25 cellular contexts compared by ENCODE assay signal in genomic region chr1:54742262-54742661, GRCh38. TPM values are rescaled to one million over a fixed set of nuclear protein-coding genes. Genes with fewer than 3 reads are reported as not detected.
DNase-seq lines count a peak whose midpoint lies in the region; ATAC-seq and TF ChIP-seq lines count a peak whose summit lies in the region.
"Had no signal": no experiment of that assay in that cellular context is flagged by ENCODE, and none has a peak within 500 bp of the region (broad histone marks: within the 10 kb centered on the region; RNA-seq: fewer than 3 reads in every experiment).

No MANE protein-coding gene starts in this region.

- intact Hi-C loops in IMR-90 (cut with micrococcal nuclease) = no loop called here
- intact Hi-C loops in PC-3 (cut with micrococcal nuclease) = no loop called here

- H3K23ac ChIP-seq in IMR-90 (ENCODE audit: low read depth, low read length) = no peak overlapping the region

- ATAC-seq in IMR-90 (ENCODE audit: low read depth) = peak; percentile 29; the same call in 1 of the 2 replicates
- ATAC-seq in PC-3 = no peak
- ATAC-seq in HG03280 (IDR thresholded peaks at IDR 0.05; ENCODE audit: unreplicated experiment) = no peak
- ATAC-seq: naive thymus-derived CD8-positive, alpha-beta T cell; psoas muscle; stimulated activated memory B cell treated with anti-CD40 and anti-IgM and Interleukin-4, amounts not matched to agents 10 μg/mL and 1 μg/mL and 100 μg/mL, for 72 hours had no signal

- H3K4me1 ChIP-seq in IMR-90 (ENCODE audit: control insufficient read depth, insufficient read depth, low read length) = no peaks in the 10 kb centered on the region; the same call in 1 of the 2 replicates
- H3K4me1 ChIP-seq in osteoblast (ENCODE audit: insufficient read depth, low read length) = no peaks in the 10 kb centered on the region
- H3K4me1 ChIP-seq in PC-3 (ENCODE audit: insufficient read depth, low read length) = no peaks in the 10 kb centered on the region
- H3K4me1 ChIP-seq: breast epithelium, psoas muscle had no signal

- no peak overlapping the region for H2BK5ac ChIP-seq in IMR-90 (ENCODE audit: low read depth, low read length, poor library complexity, severe bottlenecking)

- no TSS peak for BruUV-seq in IMR-90 (replicated peaks; lab: Mats Ljungman, UMichigan)
- no TSS peak for BruUV-seq in PC-3 (replicated peaks; lab: Mats Ljungman, UMichigan)

- no peak for TF ChIP-seq POLR2A in IMR-90 (IDR thresholded peaks at IDR 0.05; ENCODE audit: low read depth, low read length)

- H3K9me1 ChIP-seq in IMR-90 (ENCODE audit: insufficient read depth, low read length) = no peaks in the 10 kb centered on the region

- TF ChIP-seq CTCF in IMR-90 (conservative IDR thresholded peaks at IDR 0.05; ENCODE audit: low read depth, low read length) = no peak
- no peak for TF ChIP-seq CTCF in fibroblast of mammary gland (conservative IDR thresholded peaks at IDR 0.05; ENCODE audit: control insufficient read depth, insufficient read depth, low read depth, low read length)
- TF ChIP-seq CTCF in osteoblast (IDR thresholded peaks at IDR 0.05; ENCODE audit: extremely low read depth, low read depth, low read length) = no peak
- TF ChIP-seq CTCF in PC-3 (conservative IDR thresholded peaks at IDR 0.05; ENCODE audit: low read depth, low read length) = no peak

- H3K18ac ChIP-seq in IMR-90 (ENCODE audit: low read depth, low read length) = no peak overlapping the region

- in situ Hi-C loops in IMR-90 (cut with MboI; ENCODE audit: low sequenced_read_pairs) = no loop called here

- no peak overlapping the region for H2BK120ac ChIP-seq in IMR-90 (ENCODE audit: low read depth, low read length)

- H4K8ac ChIP-seq in IMR-90 (ENCODE audit: low read depth in 2 of 2, low read length in 2 of 2) = no peak overlapping the region

- H4K91ac ChIP-seq in IMR-90 (ENCODE audit: insufficient read depth, low read depth, low read length) = no peak overlapping the region

- no peaks in the 10 kb centered on the region for H3K79me2 ChIP-seq in osteoblast (ENCODE audit: insufficient read depth, low read length)
- H3K79me2 ChIP-seq in PC-3 (ENCODE audit: low read length) = no peaks in the 10 kb centered on the region

- no peaks in the 10 kb centered on the region for H3K9me2 ChIP-seq in PC-3 (replicated peaks; ENCODE audit: low read length)

- CTCF ChIA-PET in IMR-90 (lab: Yijun Ruan, JAX) = no interaction called here
- CTCF ChIA-PET in PC-3 (lab: Charles Lee) = no interaction called here

- H2AK5ac ChIP-seq in IMR-90 (ENCODE audit: low read depth, low read length) = no peak overlapping the region

- no peak overlapping the region for H2BK20ac ChIP-seq in IMR-90 (ENCODE audit: low read depth, low read length)

- H3K36me3 ChIP-seq in IMR-90 (ENCODE audit: control insufficient read depth, insufficient read depth, low read length) (peaks cover 35% of the 10 kb centered on the region), osteoblast (ENCODE audit: insufficient read depth, low read length) (peaks cover 47% of the 10 kb centered on the region), PC-3 (ENCODE audit: low read depth, low read length) (peaks cover 34% of the 10 kb centered on the region)

- TF ChIP-seq RAD21 in IMR-90 (IDR thresholded peaks at IDR 0.05; ENCODE audit: low read length) = no peak

- H3K4ac ChIP-seq in IMR-90 (ENCODE audit: low read depth, low read length) = no peak overlapping the region

- H4K20me1 ChIP-seq in IMR-90 (ENCODE audit: insufficient read depth, low read length) (0 out of 2 replicates have a peak, but pooled peaks cover 3% of the 10 kb centered on the region), osteoblast (ENCODE audit: insufficient read depth, low read length) (no peaks in the 10 kb centered on the region), PC-3 (ENCODE audit: low read length) (no peaks in the 10 kb centered on the region)

- no peak overlapping the region for H4K5ac ChIP-seq in IMR-90 (ENCODE audit: low read depth, low read length)

- POLR2A ChIA-PET in IMR-90 (lab: Charles Lee; ENCODE audit: unreplicated experiment) = no interaction called here
- POLR2A ChIA-PET in PC-3 (lab: Charles Lee; ENCODE audit: unreplicated experiment) = no interaction called here

- H3K56ac ChIP-seq in IMR-90 (ENCODE audit: extremely low read depth, insufficient read depth, low read length) = no peak overlapping the region

- H3K9ac ChIP-seq in IMR-90 (ENCODE audit: low read depth, low read length) (no peak overlapping the region), PC-3 (ENCODE audit: low read length) (no peak overlapping the region)

- H3F3A ChIP-seq in PC-3 (ENCODE audit: low read length, unreplicated experiment) = no peaks in the 10 kb centered on the region

- 0 out of 4 replicates have a peak, but pooled peaks cover 0 to 3% of the 10 kb centered on the region in 2 experiments for H3K79me1 ChIP-seq in IMR-90 (ENCODE audit: low read depth in 1 of 2, low read length in 2 of 2)

- 58% methylated on average over 2 of the region's 4 CpGs; no CpG with 5 or more reads in 1 of the 2 experiments for WGBS in IMR-90 (ENCODE audit: extremely low coverage in 2 of 2, insufficient read length in 1 of 2), 2 experiments

- peak; percentile 50 for DNase-seq in Ammon's horn (ENCODE audit: low spot score)
- DNase-seq in IMR-90 = peak; percentile 42
- peak; percentile 43 for DNase-seq in fibroblast of mammary gland (ENCODE audit: low read depth)
- peak; percentile 5 for DNase-seq in osteoblast (ENCODE audit: insufficient read length, low spot score, missing footprints)
- no peak for DNase-seq in PC-3
- DNase-seq in inferior parietal cortex (ENCODE audit: extremely low spot score) = no peak
- DNase-seq: activated CD4-positive, alpha-beta memory T cell treated with anti-CD3 and anti-CD28 coated beads, Interleukin-2, amount 10 ng/mL, durations not matched to agents 7 days and 5 days; activated CD4-positive, alpha-beta T cell treated with anti-CD3 and anti-CD28 coated beads for 1 hour; activated naive CD4-positive, alpha-beta T cell treated with anti-CD3 and anti-CD28 coated beads, Interleukin-2, amount 10 ng/mL, durations not matched to agents 7 days and 5 days; GDM1; glutamatergic neuron; HFFc6; islet precursor cell; midbrain; naive thymus-derived CD8-positive, alpha-beta T cell; NCI-H1092; NCI-H1930; NCI-H526; nucleus accumbens; psoas muscle; SHP77 had no signal

- H3K4me2 ChIP-seq in IMR-90 (ENCODE audit: low read depth, low read length) = no peak overlapping the region
- no peak overlapping the region for H3K4me2 ChIP-seq in osteoblast (ENCODE audit: insufficient read depth, low read length)
- H3K4me2 ChIP-seq in PC-3 (ENCODE audit: low read length) = no peak overlapping the region

- H3K9me3 ChIP-seq in IMR-90 (ENCODE audit: control insufficient read depth, insufficient read depth, low read length) (no peaks in the 10 kb centered on the region), osteoblast (ENCODE audit: low read depth, low read length) (no peaks in the 10 kb centered on the region), PC-3 (ENCODE audit: low read length) (no peaks in the 10 kb centered on the region)
- H3K9me3 ChIP-seq: breast epithelium, psoas muscle had no signal

- H3K27me3 ChIP-seq in IMR-90 (ENCODE audit: control insufficient read depth, insufficient read depth, low read length) (no peaks in the 10 kb centered on the region), osteoblast (ENCODE audit: insufficient read depth, low read length) (no peaks in the 10 kb centered on the region), PC-3 (ENCODE audit: low read length) (no peaks in the 10 kb centered on the region)
- H3K27me3 ChIP-seq: breast epithelium had no signal

- H3K27ac ChIP-seq in IMR-90 (ENCODE audit: insufficient read depth, low read length) (no peak overlapping the region), osteoblast (ENCODE audit: low read depth, low read length) (no peak overlapping the region), PC-3 (ENCODE audit: low read length) (no peak overlapping the region)
- H3K27ac ChIP-seq: breast epithelium, psoas muscle had no signal

- no peak overlapping the region for H2BK15ac ChIP-seq in IMR-90 (ENCODE audit: low read depth, low read length)

- H3K4me3 ChIP-seq in IMR-90 (ENCODE audit: insufficient read depth, low read depth, low read length) (no peak overlapping the region), fibroblast of mammary gland (ENCODE audit: control insufficient read depth, low read depth, low read length) (no peak overlapping the region), osteoblast (ENCODE audit: insufficient read depth, low read length) (no peak overlapping the region), PC-3 (ENCODE audit: low read length) (no peak overlapping the region)
- H3K4me3 ChIP-seq: breast epithelium, psoas muscle had no signal

- no peak overlapping the region for H3K14ac ChIP-seq in IMR-90 (replicated peaks; ENCODE audit: low read depth, low read length)

- dilution Hi-C loops in IMR-90 (cut with HindIII; ENCODE audit: low sequenced_read_pairs, unreplicated experiment) = no loop called here

- no peak overlapping the region for H2AK9ac ChIP-seq in IMR-90 (replicated peaks; ENCODE audit: low read depth, low read length, poor library complexity)

- H2AFZ ChIP-seq in IMR-90 (replicated peaks; ENCODE audit: low read length, poor library complexity) (no peak overlapping the region), osteoblast (ENCODE audit: low read length) (no peak overlapping the region), PC-3 (ENCODE audit: low read length) (no peak overlapping the region)

TF ChIP-seq in IMR-90, 13 proteins besides CTCF, POLR2A, EP300 and RAD21 (continues in another document):
- TF ChIP-seq CHD1 (IDR thresholded peaks at IDR 0.05; ENCODE audit: low read depth, low read length) = no peak

RNA-seq across cellular contexts. Expression of gene PARS2, which starts 22.1 kb away (rescaled TPM):
- total RNA-seq in IMR-90 (2012; rRNA removed) (6.1 and 6.3 TPM in 2 replicates), osteoblast (6.2 and 7.4 TPM in 2 replicates), PC-3 (2014; rRNA removed) (3.5 and 5.0 TPM in 2 replicates)
- polyA plus RNA-seq in IMR-90 (2012; rRNA removed) = 2.9 and 3.4 TPM in 2 replicates
- polyA plus RNA-seq in IMR-90 (2012; cell fraction: cytosol; rRNA removed) = 2.4 and 2.5 TPM in 2 replicates
- polyA plus RNA-seq in IMR-90 (2012; cell fraction: nucleus; rRNA removed; ENCODE audit: low replicate concordance) = 0.87 and 0.99 TPM in 2 replicates

RNA-seq across cellular contexts. Expression of gene TTC4, which starts 26.6 kb away (rescaled TPM):
- 27.1 and 35.3 TPM in 2 replicates for total RNA-seq in IMR-90 (2012; rRNA removed)
- 18.0 and 21.6 TPM in 2 replicates for polyA plus RNA-seq in IMR-90 (2012; rRNA removed)
- polyA plus RNA-seq in IMR-90 (2012; cell fraction: cytosol; rRNA removed) = 5.4 and 11.6 TPM in 2 replicates
- 16.5 and 28.1 TPM in 2 replicates for polyA plus RNA-seq in IMR-90 (2012; cell fraction: nucleus; rRNA removed; ENCODE audit: low replicate concordance)
- 19.7 and 27.9 TPM in 2 replicates for total RNA-seq in osteoblast
- total RNA-seq in PC-3 (2014; rRNA removed) = 28.2 and 34.7 TPM in 2 replicates

RNA-seq across cellular contexts. Expression of gene TTC22, which starts 58.9 kb away (rescaled TPM):
- total RNA-seq in IMR-90 (2012; rRNA removed) (not detected in 2 replicates), osteoblast (not detected in 2 replicates), PC-3 (2014; rRNA removed) (21.8 and 31.3 TPM in 2 replicates)
- polyA plus RNA-seq in IMR-90 (2012; rRNA removed) = not detected in 2 replicates
- not detected in 2 replicates for polyA plus RNA-seq in IMR-90 (2012; cell fraction: cytosol; rRNA removed)
- polyA plus RNA-seq in IMR-90 (2012; cell fraction: nucleus; rRNA removed; ENCODE audit: low replicate concordance) = not detected in 2 replicates
- total RNA-seq: HFFc6, skeletal muscle tissue had no signal

Comparison
In these comparisons a context has a peak if more than half of its experiments do, and no peak if none do; other contexts are left out.
1. DNase-seq: peak in Ammon's horn (single experiment), IMR-90 (single experiment), fibroblast of mammary gland (single experiment) and osteoblast (single experiment); none in PC-3 (single experiment) and inferior parietal cortex (single experiment).
2. RNA of gene TTC22, which starts 58.9 kb away (total RNA-seq): 21.8 to 31.3 TPM in PC-3; not detected in IMR-90 and not detected in osteoblast; every median in the first group is over 10 times any median in the second.